Comparison of ENCODE assay signal across 9 cellular contexts in genomic region chr4:15690020-15690809, GRCh38. TPM values are rescaled to one million over a fixed set of nuclear protein-coding genes. Genes with fewer than 3 reads are reported as not detected.
DNase-seq lines count a peak whose midpoint lies in the region; ATAC-seq and TF ChIP-seq lines count a peak whose summit lies in the region.
"Had no signal": no experiment of that assay in that cellular context is flagged by ENCODE, and none has a peak within 500 bp of the region (broad histone marks: within the 10 kb centered on the region; RNA-seq: fewer than 3 reads in every experiment).

No MANE protein-coding gene starts in this region.

- CTCF ChIA-PET in HCT116 (lab: Charles Lee): no interaction called here

- TF ChIP-seq RAD21 in HCT116 (IDR thresholded peaks at IDR 0.05; ENCODE audit: low read depth): no peak

- H3K9me2 ChIP-seq in HCT116 (ENCODE audit: insufficient read depth): no peaks in the 10 kb centered on the region

- no peaks in the 10 kb centered on the region for H4K20me1 ChIP-seq in HCT116 (ENCODE audit: insufficient read depth)

- H3K9me3 ChIP-seq in HCT116 (ENCODE audit: control insufficient read depth in 1 of 2, insufficient read depth in 1 of 2, low read depth in 1 of 2, low read length in 2 of 2): no peaks in the 10 kb centered on the region
- H3K9me3 ChIP-seq: MG63 had no signal

- H3K4me2 ChIP-seq in HCT116 (ENCODE audit: low read length): peak overlapping the region; percentile 62

- RAD21 ChIA-PET in HCT116 (lab: Charles Lee; ENCODE audit: low non-redundant PET in 1 of 2, low total read pairs in 2 of 2, uncharacterized antibody in 2 of 2, unreplicated experiment in 2 of 2): no interaction called here

- H3K9ac ChIP-seq in HCT116 (ENCODE audit: low read length): peak overlapping the region; percentile 40

- H3K36me3 ChIP-seq in HCT116 (ENCODE audit: control insufficient read depth in 1 of 2, insufficient read depth in 2 of 2, low read length in 2 of 2): peaks cover 8 to 10% of the 10 kb centered on the region in 2 experiments

- H2AFZ ChIP-seq in HCT116 (ENCODE audit: low read depth, low read length, poor library complexity, severe bottlenecking): no peak overlapping the region

- H3K4me3 ChIP-seq in HCT116 (replicated peaks in 1 of 2; ENCODE audit: low read depth in 1 of 2, low read length in 2 of 2): peak overlapping the region in 1 of 2 experiments; percentile 23; a peak in 2 of 4 replicates
- H3K4me3 ChIP-seq: MG63 had no signal

- DNase-seq in HCT116 (ENCODE audit: low read depth, low spot score) (peak; percentile 57), glomerular visceral epithelial cell (ENCODE audit: extremely low spot score) (peak; percentile 95), sciatic nerve (ENCODE audit: low spot score) (no peak), COLO668 (lab: John Stamatoyannopoulos, UW; ENCODE audit: unreplicated experiment) (no peak), NCI-H82 treated with DMSO at 0.1 percent for 48 hours (lab: John Stamatoyannopoulos, UW; ENCODE audit: unreplicated experiment) (no peak), GDM1 (lab: John Stamatoyannopoulos, UW) (no peak)
- DNase-seq in activated CD8-positive, alpha-beta memory T cell treated with anti-CD3 and anti-CD28 coated beads for 24 hours: no peak
- DNase-seq: MG63 had no signal

- ATAC-seq in HCT116 (peak; percentile 79), SK-N-SH treated with all-trans-retinoic acid at 6 μM for 48 hours (peak; percentile 84), sciatic nerve (peak; percentile 89)

- peaks cover 14 to 46% of the 10 kb centered on the region in 2 experiments for H3K4me1 ChIP-seq in HCT116 (ENCODE audit: control insufficient read depth in 1 of 2, insufficient read depth in 2 of 2, low read length in 2 of 2)

- TF ChIP-seq POLR2A in HCT116 (IDR thresholded peaks at IDR 0.05; ENCODE audit: borderline replicate concordance, extremely low read depth, insufficient read depth, insufficient read length): no peak

- peaks cover 9% of the 10 kb centered on the region for H3K79me2 ChIP-seq in HCT116 (ENCODE audit: insufficient read depth, low read length)

- BruUV-seq in HCT116 (replicated peaks; lab: Mats Ljungman, UMichigan): no TSS peak

- H3K27me3 ChIP-seq in HCT116 (ENCODE audit: insufficient read depth, low read length): no peaks in the 10 kb centered on the region
- H3K27me3 ChIP-seq: MG63 had no signal

- no peak for TF ChIP-seq CTCF in HCT116 (IDR thresholded peaks at IDR 0.05 in 2 of 3, conservative IDR thresholded peaks at IDR 0.05 in 1 of 3; ENCODE audit: borderline replicate concordance in 1 of 3, insufficient read depth in 1 of 3, low read depth in 2 of 3, low read length in 2 of 3)

- peak overlapping the region; percentile 37; the same call in 1 of the 2 replicates for H3K27ac ChIP-seq in HCT116 (ENCODE audit: low read depth, low read length)

- intact Hi-C loops in HCT116 (cut with micrococcal nuclease) (loop anchor here (10.0 kb wide), 1 partner anchor 205 kb away; no protein-coding TSS in a partner anchor), sciatic nerve (cut with DNase I) (no loop called here)

- POLR2A ChIA-PET in HCT116 (lab: Charles Lee): no interaction called here

TF ChIP-seq in HCT116, 20 proteins besides CTCF, POLR2A, EP300 and RAD21:
- TF ChIP-seq JUND (IDR thresholded peaks at IDR 0.05) (peak; percentile 64), FOSL1 (IDR thresholded peaks at IDR 0.05; ENCODE audit: low read depth) (peak; percentile 60), YY1 (IDR thresholded peaks at IDR 0.05; ENCODE audit: extremely low read depth, insufficient replicate concordance, low read depth, low read length) (no peak), TCF7L2 (IDR thresholded peaks at IDR 0.05; ENCODE audit: borderline replicate concordance, extremely low read depth, insufficient read depth, insufficient read length) (no peak), EZH2phosphoT487 (IDR thresholded peaks at IDR 0.05; ENCODE audit: borderline replicate concordance) (no peak), SP1 (IDR thresholded peaks at IDR 0.05; ENCODE audit: low read depth) (peak; percentile 30; the same call in 1 of the 2 replicates), SRF (IDR thresholded peaks at IDR 0.05; ENCODE audit: low read depth) (no peak), CEBPB (IDR thresholded peaks at IDR 0.05; ENCODE audit: low read depth) (no peak), ZNF274 (IDR thresholded peaks at IDR 0.05; ENCODE audit: low read depth, low read length) (no peak)

TF ChIP-seq in SK-N-SH treated with all-trans-retinoic acid at 6 μM for 48 hours, 23 proteins besides CTCF, POLR2A, EP300 and RAD21:
- TF ChIP-seq RARB (CRISPR knock-in tag; IDR thresholded peaks at IDR 0.05): no peak
- peak; percentile 72 for TF ChIP-seq ISL1 (CRISPR knock-in tag; IDR thresholded peaks at IDR 0.05)
- peak; percentile 79; the same call in 1 of the 2 replicates for TF ChIP-seq CREB5 (CRISPR knock-in tag; IDR thresholded peaks at IDR 0.05; ENCODE audit: low read depth)

RNA-seq across cellular contexts. Expression of gene FAM200B, which starts 8.6 kb away (rescaled TPM):
- 26.1 TPM for total RNA-seq in HCT116 (2021; ENCODE audit: unreplicated experiment)
- polyA plus RNA-seq in HCT116 (2012): 13.9 and 20.4 TPM in 2 replicates
- total RNA-seq in sciatic nerve: 42.8 TPM

RNA-seq across cellular contexts. Expression of gene BST1, which starts 12.7 kb away (rescaled TPM):
- 0.44 TPM for total RNA-seq in HCT116 (2021; ENCODE audit: unreplicated experiment)
- polyA plus RNA-seq in HCT116 (2012): 0.10 and 0.21 TPM in 2 replicates
- 9.1 TPM for total RNA-seq in sciatic nerve

RNA-seq across cellular contexts. Expression of gene FBXL5, which starts 35.1 kb away (rescaled TPM):
- total RNA-seq in HCT116 (2021; ENCODE audit: unreplicated experiment): 20.6 TPM
- polyA plus RNA-seq in HCT116 (2012): 10.6 and 12.9 TPM in 2 replicates
- total RNA-seq in sciatic nerve: 97.4 TPM

Comparison
In these comparisons a context has a peak if more than half of its experiments do, and no peak if none do; other contexts are left out.
1. DNase-seq: peak in HCT116 (single experiment) and glomerular visceral epithelial cell (single experiment); none in sciatic nerve (single experiment), COLO668 (single experiment), NCI-H82 treated with DMSO at 0.1 percent for 48 hours (single experiment), GDM1 (single experiment) and activated CD8-positive, alpha-beta memory T cell treated with anti-CD3 and anti-CD28 coated beads for 24 hours (single experiment).
2. Peak in every context shown above with its lines, with median percentiles within 50 percentile points of each other: ATAC-seq.